Comparison of ENCODE assay signal across 20 cellular contexts in genomic region chr11:69174841-69175240, GRCh38.
"Had no signal": no experiment of that assay in that cellular context is flagged by ENCODE, and none has a peak within 500 bp of the region (broad histone marks: within the 10 kb centered on the region; RNA-seq: fewer than 3 reads in every experiment).

No MANE protein-coding gene starts in this region.

- H3K4me3 ChIP-seq: Peyer's patch had no signal

- H3K9me3 ChIP-seq: Peyer's patch had no signal

- H3K27ac ChIP-seq: brain microvascular endothelial cell, Peyer's patch had no signal

- H3K27me3 ChIP-seq: brain microvascular endothelial cell, Peyer's patch had no signal

- ATAC-seq: activated T-helper 17 cell treated with anti-CD3 and anti-CD28 coated beads, Interleukin-2, amount 50 U/mL, for 72 hours had no signal

- DNase-seq: activated B cell treated with CpG ODN at 0.5 μM for 24 hours; activated CD4-positive, alpha-beta memory T cell treated with anti-CD3 and anti-CD28 coated beads for 36 hours; activated CD4-positive, alpha-beta T cell treated with anti-CD3 and anti-CD28 coated beads, Interleukin-2, amount 10 ng/mL, durations not matched to agents 7 days and 5 days; activated CD8-positive, alpha-beta memory T cell treated with anti-CD3 and anti-CD28 coated beads for 24 hours; activated gamma-delta T cell treated with Interleukin-2 at 50 U/mL for 16 hours; activated naive CD4-positive, alpha-beta T cell treated with anti-CD3 and anti-CD28 coated beads, Interleukin-2, amount 10 ng/mL, durations not matched to agents 7 days and 5 days; activated naive CD8-positive, alpha-beta T cell treated with anti-CD3 and anti-CD28 coated beads for 36 hours; activated T-cell treated with anti-CD3 and anti-CD28 coated beads, Interleukin-2, amount 50 U/mL, for 48 hours; caudate nucleus; MM.1S; NCI-H1105; NCI-H1436; NCI-H1694 treated with DMSO at 0.1 percent for 48 hours; NCI-H2081; NCI-H446; NCI-H524; Peyer's patch; SHP77 treated with DMSO at 0.1 percent for 48 hours had no signal

- H3K4me1 ChIP-seq: Peyer's patch had no signal

- H3K36me3 ChIP-seq: brain microvascular endothelial cell, Peyer's patch had no signal
